ENCODE assay signal across 2 cellular contexts in the genomic region with DNA sequence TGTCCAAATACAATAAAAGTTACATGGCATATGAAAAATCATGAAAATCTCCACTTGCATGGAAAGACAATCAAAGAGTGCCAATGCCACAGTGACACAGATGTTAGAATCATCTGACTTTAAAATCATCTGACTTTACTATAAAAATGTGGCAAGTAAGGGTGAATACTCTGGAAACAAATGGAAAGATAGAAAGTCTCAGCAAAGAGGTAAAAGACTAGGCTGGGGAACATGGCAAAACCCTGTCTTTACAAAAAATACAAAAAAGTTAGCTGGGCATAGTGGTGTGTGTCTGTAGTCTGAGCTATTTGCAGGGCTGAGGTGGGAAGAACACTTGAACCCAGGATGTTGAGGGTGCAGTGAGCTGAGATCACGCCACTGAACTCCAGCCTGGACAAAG.
TF ChIP-seq lines count a peak whose summit lies in the region.

No MANE protein-coding gene starts in this region.

TF ChIP-seq in liver, 16 proteins besides CTCF, POLR2A, EP300 and RAD21:
- TF ChIP-seq GABPA (IDR thresholded peaks at IDR 0.05 in 1 of 2, conservative IDR thresholded peaks at IDR 0.05 in 1 of 2), result no peak
- no peak for TF ChIP-seq HNF4A (conservative IDR thresholded peaks at IDR 0.05)
- TF ChIP-seq, protein P1, sequence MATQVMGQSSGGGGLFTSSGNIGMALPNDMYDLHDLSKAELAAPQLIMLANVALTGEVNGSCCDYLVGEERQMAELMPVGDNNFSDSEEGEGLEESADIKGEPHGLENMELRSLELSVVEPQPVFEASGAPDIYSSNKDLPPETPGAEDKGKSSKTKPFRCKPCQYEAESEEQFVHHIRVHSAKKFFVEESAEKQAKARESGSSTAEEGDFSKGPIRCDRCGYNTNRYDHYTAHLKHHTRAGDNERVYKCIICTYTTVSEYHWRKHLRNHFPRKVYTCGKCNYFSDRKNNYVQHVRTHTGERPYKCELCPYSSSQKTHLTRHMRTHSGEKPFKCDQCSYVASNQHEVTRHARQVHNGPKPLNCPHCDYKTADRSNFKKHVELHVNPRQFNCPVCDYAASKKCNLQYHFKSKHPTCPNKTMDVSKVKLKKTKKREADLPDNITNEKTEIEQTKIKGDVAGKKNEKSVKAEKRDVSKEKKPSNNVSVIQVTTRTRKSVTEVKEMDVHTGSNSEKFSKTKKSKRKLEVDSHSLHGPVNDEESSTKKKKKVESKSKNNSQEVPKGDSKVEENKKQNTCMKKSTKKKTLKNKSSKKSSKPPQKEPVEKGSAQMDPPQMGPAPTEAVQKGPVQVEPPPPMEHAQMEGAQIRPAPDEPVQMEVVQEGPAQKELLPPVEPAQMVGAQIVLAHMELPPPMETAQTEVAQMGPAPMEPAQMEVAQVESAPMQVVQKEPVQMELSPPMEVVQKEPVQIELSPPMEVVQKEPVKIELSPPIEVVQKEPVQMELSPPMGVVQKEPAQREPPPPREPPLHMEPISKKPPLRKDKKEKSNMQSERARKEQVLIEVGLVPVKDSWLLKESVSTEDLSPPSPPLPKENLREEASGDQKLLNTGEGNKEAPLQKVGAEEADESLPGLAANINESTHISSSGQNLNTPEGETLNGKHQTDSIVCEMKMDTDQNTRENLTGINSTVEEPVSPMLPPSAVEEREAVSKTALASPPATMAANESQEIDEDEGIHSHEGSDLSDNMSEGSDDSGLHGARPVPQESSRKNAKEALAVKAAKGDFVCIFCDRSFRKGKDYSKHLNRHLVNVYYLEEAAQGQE (IDR thresholded peaks at IDR 0.05), result no peak
- TF ChIP-seq EGR1 (IDR thresholded peaks at IDR 0.05; ENCODE audit: low read depth in 2 of 2), result no peak
- TF ChIP-seq, protein P2, sequence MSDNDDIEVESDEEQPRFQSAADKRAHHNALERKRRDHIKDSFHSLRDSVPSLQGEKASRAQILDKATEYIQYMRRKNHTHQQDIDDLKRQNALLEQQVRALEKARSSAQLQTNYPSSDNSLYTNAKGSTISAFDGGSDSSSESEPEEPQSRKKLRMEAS (IDR thresholded peaks at IDR 0.05), result no peak
- no peak for TF ChIP-seq JUND (IDR thresholded peaks at IDR 0.05)
- TF ChIP-seq, protein P3, sequence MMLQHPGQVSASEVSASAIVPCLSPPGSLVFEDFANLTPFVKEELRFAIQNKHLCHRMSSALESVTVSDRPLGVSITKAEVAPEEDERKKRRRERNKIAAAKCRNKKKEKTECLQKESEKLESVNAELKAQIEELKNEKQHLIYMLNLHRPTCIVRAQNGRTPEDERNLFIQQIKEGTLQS (IDR thresholded peaks at IDR 0.05), result no peak
- no peak for TF ChIP-seq NR2F2 (IDR thresholded peaks at IDR 0.05)
- TF ChIP-seq YY1 (IDR thresholded peaks at IDR 0.05), result no peak
- TF ChIP-seq RXRA (IDR thresholded peaks at IDR 0.05), result no peak
- TF ChIP-seq TAF1 (conservative IDR thresholded peaks at IDR 0.05), result no peak
- no peak for TF ChIP-seq HNF4G (IDR thresholded peaks at IDR 0.05)
- no peak for TF ChIP-seq FOXA1 (IDR thresholded peaks at IDR 0.05)
- no peak for TF ChIP-seq SP1 (IDR thresholded peaks at IDR 0.05)
- TF ChIP-seq, protein P4, sequence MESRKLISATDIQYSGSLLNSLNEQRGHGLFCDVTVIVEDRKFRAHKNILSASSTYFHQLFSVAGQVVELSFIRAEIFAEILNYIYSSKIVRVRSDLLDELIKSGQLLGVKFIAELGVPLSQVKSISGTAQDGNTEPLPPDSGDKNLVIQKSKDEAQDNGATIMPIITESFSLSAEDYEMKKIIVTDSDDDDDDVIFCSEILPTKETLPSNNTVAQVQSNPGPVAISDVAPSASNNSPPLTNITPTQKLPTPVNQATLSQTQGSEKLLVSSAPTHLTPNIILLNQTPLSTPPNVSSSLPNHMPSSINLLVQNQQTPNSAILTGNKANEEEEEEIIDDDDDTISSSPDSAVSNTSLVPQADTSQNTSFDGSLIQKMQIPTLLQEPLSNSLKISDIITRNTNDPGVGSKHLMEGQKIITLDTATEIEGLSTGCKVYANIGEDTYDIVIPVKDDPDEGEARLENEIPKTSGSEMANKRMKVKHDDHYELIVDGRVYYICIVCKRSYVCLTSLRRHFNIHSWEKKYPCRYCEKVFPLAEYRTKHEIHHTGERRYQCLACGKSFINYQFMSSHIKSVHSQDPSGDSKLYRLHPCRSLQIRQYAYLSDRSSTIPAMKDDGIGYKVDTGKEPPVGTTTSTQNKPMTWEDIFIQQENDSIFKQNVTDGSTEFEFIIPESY (IDR thresholded peaks at IDR 0.05), result no peak
- TF ChIP-seq FOXA2 (IDR thresholded peaks at IDR 0.05), result no peak

TF ChIP-seq in HepG2, 621 proteins besides CTCF, POLR2A, EP300 and RAD21:
- no peak for TF ChIP-seq THAP11 (CRISPR knock-in tag; IDR thresholded peaks at IDR 0.05)
- TF ChIP-seq ZNF563 (CRISPR knock-in tag; IDR thresholded peaks at IDR 0.05), result no peak
- no peak for TF ChIP-seq DPF2 (CRISPR knock-in tag; IDR thresholded peaks at IDR 0.05; ENCODE audit: borderline replicate concordance, low read depth)
- no peak for TF ChIP-seq ISX (CRISPR knock-in tag; conservative IDR thresholded peaks at IDR 0.05)
- TF ChIP-seq SAP130 (CRISPR knock-in tag; IDR thresholded peaks at IDR 0.05; ENCODE audit: low read depth), result no peak
- TF ChIP-seq, protein P5, sequence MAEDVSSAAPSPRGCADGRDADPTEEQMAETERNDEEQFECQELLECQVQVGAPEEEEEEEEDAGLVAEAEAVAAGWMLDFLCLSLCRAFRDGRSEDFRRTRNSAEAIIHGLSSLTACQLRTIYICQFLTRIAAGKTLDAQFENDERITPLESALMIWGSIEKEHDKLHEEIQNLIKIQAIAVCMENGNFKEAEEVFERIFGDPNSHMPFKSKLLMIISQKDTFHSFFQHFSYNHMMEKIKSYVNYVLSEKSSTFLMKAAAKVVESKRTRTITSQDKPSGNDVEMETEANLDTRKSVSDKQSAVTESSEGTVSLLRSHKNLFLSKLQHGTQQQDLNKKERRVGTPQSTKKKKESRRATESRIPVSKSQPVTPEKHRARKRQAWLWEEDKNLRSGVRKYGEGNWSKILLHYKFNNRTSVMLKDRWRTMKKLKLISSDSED (CRISPR knock-in tag; IDR thresholded peaks at IDR 0.05), result no peak
- TF ChIP-seq, protein P6, sequence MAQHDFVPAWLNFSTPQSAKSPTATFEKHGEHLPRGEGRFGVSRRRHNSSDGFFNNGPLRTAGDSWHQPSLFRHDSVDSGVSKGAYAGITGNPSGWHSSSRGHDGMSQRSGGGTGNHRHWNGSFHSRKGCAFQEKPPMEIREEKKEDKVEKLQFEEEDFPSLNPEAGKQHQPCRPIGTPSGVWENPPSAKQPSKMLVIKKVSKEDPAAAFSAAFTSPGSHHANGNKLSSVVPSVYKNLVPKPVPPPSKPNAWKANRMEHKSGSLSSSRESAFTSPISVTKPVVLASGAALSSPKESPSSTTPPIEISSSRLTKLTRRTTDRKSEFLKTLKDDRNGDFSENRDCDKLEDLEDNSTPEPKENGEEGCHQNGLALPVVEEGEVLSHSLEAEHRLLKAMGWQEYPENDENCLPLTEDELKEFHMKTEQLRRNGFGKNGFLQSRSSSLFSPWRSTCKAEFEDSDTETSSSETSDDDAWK (CRISPR knock-in tag; IDR thresholded peaks at IDR 0.05), result no peak
